Comparison of ENCODE assay signal across 12 cellular contexts in the genomic region with DNA sequence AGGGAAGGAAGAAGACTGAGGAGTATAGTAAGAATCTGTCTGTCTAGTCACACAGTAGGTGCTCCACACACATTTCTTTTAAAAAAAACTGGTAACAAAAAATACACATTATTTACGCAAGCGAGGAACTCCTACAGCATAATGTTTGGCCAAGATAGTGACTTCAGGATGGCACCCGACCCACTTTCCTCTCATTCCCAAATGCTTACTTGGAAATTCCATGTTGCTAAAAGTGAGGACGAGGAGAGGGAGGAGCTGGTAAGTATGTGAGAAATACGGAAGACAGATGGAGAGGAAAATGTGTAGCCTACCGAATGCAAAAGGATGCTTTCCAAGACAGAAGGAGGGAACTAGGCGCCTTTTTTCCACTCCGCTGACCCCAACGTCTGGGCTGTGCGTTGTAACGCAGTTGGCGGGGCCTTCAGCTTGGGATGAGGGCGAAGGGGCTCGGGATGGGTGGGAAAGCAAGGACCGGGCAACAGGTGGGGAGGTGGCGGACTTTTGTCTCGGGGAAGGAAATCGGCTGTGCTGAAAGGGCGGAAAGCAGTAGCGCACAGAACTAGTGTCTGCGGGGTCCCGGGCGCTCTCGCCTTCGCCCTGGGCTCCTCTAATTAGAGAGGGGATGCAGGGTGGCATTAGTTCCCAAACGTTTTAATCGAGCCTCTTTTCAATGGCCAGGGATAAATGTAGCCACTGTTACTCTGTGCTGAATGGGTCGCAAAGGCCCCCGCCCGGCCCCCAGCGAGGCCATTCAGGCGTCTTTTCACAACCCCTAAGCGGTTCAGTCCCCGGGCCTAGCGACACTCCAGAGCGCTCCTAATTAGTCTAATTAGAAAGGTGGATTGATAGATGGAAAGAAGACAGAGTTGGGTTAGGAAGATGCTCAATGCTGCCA. TPM values are rescaled to one million over a fixed set of nuclear protein-coding genes. Genes with fewer than 3 reads are reported as not detected.
DNase-seq lines count a peak whose midpoint lies in the region; ATAC-seq lines count a peak whose summit lies in the region.
"Had no signal": no experiment of that assay in that cellular context is flagged by ENCODE, and none has a peak within 500 bp of the region (broad histone marks: within the 10 kb centered on the region; RNA-seq: fewer than 3 reads in every experiment).

No MANE protein-coding gene starts in this region.

- H3K9me3 Mint-ChIP-seq in activated CD4-positive, alpha-beta T cell treated with anti-CD3 and anti-CD28 coated beads, Interleukin-2, amount 10 ng/mL, durations not matched to agents 7 days and 5 days: no peaks in the 10 kb centered on the region
- no peaks in the 10 kb centered on the region for H3K9me3 Mint-ChIP-seq in activated CD4-positive, alpha-beta memory T cell treated with anti-CD3 and anti-CD28 coated beads for 36 hours

- H3K36me3 Mint-ChIP-seq in activated CD4-positive, alpha-beta T cell treated with anti-CD3 and anti-CD28 coated beads, Interleukin-2, amount 10 ng/mL, durations not matched to agents 7 days and 5 days (ENCODE audit: low read depth): no peaks in the 10 kb centered on the region
- H3K36me3 Mint-ChIP-seq in activated CD4-positive, alpha-beta memory T cell treated with anti-CD3 and anti-CD28 coated beads for 36 hours: no peaks in the 10 kb centered on the region

- peaks cover 97% of the 10 kb centered on the region for H3K27me3 ChIP-seq in iPS-20b (ENCODE audit: insufficient read depth, low read length)

- ATAC-seq in sciatic nerve: peak; percentile 16
- no peak for ATAC-seq in HG02588 (IDR thresholded peaks at IDR 0.05; ENCODE audit: unreplicated experiment)

- H3K4me3 ChIP-seq in iPS-20b (ENCODE audit: low read length): peak overlapping the region; percentile 47

- no peaks in the 10 kb centered on the region for H3K36me3 ChIP-seq in iPS-20b (ENCODE audit: insufficient read depth, low read depth, low read length)
- H3K36me3 ChIP-seq: sigmoid colon had no signal

- peaks cover 76% of the 10 kb centered on the region for H3K27me3 Mint-ChIP-seq in activated CD4-positive, alpha-beta T cell treated with anti-CD3 and anti-CD28 coated beads, Interleukin-2, amount 10 ng/mL, durations not matched to agents 7 days and 5 days
- H3K27me3 Mint-ChIP-seq in activated CD4-positive, alpha-beta memory T cell treated with anti-CD3 and anti-CD28 coated beads for 36 hours: peaks cover 66% of the 10 kb centered on the region

- H3K27ac Mint-ChIP-seq in activated CD4-positive, alpha-beta T cell treated with anti-CD3 and anti-CD28 coated beads, Interleukin-2, amount 10 ng/mL, durations not matched to agents 7 days and 5 days: peak overlapping the region; percentile 82
- no peak overlapping the region for H3K27ac Mint-ChIP-seq in activated CD4-positive, alpha-beta memory T cell treated with anti-CD3 and anti-CD28 coated beads for 36 hours

- peaks cover 3% of the 10 kb centered on the region; the same call in 1 of the 2 replicates for H3K9me3 ChIP-seq in iPS-20b (ENCODE audit: insufficient read depth, low read depth, low read length)
- H3K9me3 ChIP-seq: sigmoid colon had no signal

- no peaks in the 10 kb centered on the region; the same call in 1 of the 2 replicates for H3K4me1 ChIP-seq in iPS-20b (ENCODE audit: insufficient read depth, low read length)

- intact Hi-C loops in activated CD4-positive, alpha-beta memory T cell treated with anti-CD3 and anti-CD28 coated beads for 36 hours (cut with micrococcal nuclease): loop anchor here (2.0 kb wide), 1 partner anchor 15 kb away; no protein-coding TSS in a partner anchor
- intact Hi-C loops in sciatic nerve (cut with DNase I): no loop called here

- no peak for DNase-seq in activated CD4-positive, alpha-beta T cell treated with anti-CD3 and anti-CD28 coated beads, Interleukin-2, amount 10 ng/mL, durations not matched to agents 7 days and 5 days
- DNase-seq in activated CD4-positive, alpha-beta T cell treated with anti-CD3 and anti-CD28 coated beads for 1 hour: no peak
- no peak for DNase-seq in activated CD4-positive, alpha-beta memory T cell treated with anti-CD3 and anti-CD28 coated beads for 36 hours
- DNase-seq in sciatic nerve (ENCODE audit: low spot score) (no peak), NCI-H2227 treated with DMSO at 0.1 percent for 48 hours (lab: John Stamatoyannopoulos, UW) (no peak), RKO (ENCODE audit: low spot score) (no peak)
- DNase-seq: amniotic stem cell, NCI-H2029 treated with DMSO at 0.1 percent for 48 hours, sigmoid colon had no signal

- no peak overlapping the region for H3K4me3 Mint-ChIP-seq in activated CD4-positive, alpha-beta T cell treated with anti-CD3 and anti-CD28 coated beads, Interleukin-2, amount 10 ng/mL, durations not matched to agents 7 days and 5 days
- H3K4me3 Mint-ChIP-seq in activated CD4-positive, alpha-beta memory T cell treated with anti-CD3 and anti-CD28 coated beads for 36 hours: peak overlapping the region; percentile 20

- peaks cover 6% of the 10 kb centered on the region for H3K4me1 Mint-ChIP-seq in activated CD4-positive, alpha-beta T cell treated with anti-CD3 and anti-CD28 coated beads, Interleukin-2, amount 10 ng/mL, durations not matched to agents 7 days and 5 days
- peaks cover 14% of the 10 kb centered on the region for H3K4me1 Mint-ChIP-seq in activated CD4-positive, alpha-beta memory T cell treated with anti-CD3 and anti-CD28 coated beads for 36 hours (ENCODE audit: low read depth)

- no peak overlapping the region for H3K9ac ChIP-seq in iPS-20b (ENCODE audit: low read depth, low read length)

- POLR2A ChIA-PET in activated CD4-positive, alpha-beta T cell treated with anti-CD3 and anti-CD28 coated beads, Interleukin-2, amount 10 ng/mL, durations not matched to agents 7 days and 5 days (lab: Charles Lee): no interaction called here
- POLR2A ChIA-PET in activated CD4-positive, alpha-beta memory T cell treated with anti-CD3 and anti-CD28 coated beads for 36 hours (lab: Charles Lee): no interaction called here

- no peak overlapping the region for H3K27ac ChIP-seq in iPS-20b (ENCODE audit: low read length)

- CTCF ChIA-PET in activated CD4-positive, alpha-beta T cell treated with anti-CD3 and anti-CD28 coated beads, Interleukin-2, amount 10 ng/mL, durations not matched to agents 7 days and 5 days (lab: Charles Lee): no interaction called here
- CTCF ChIA-PET in activated CD4-positive, alpha-beta memory T cell treated with anti-CD3 and anti-CD28 coated beads for 36 hours (lab: Charles Lee): interaction anchor here (1.0 kb wide), 1 partner anchor 15 kb away, joined by 4 read pairs; no protein-coding TSS in a partner anchor

RNA-seq across cellular contexts. Expression of a gene that starts 12.7 kb away (rescaled TPM):
- not detected for total RNA-seq in activated CD4-positive, alpha-beta T cell treated with anti-CD3 and anti-CD28 coated beads, Interleukin-2, amount 10 ng/mL, durations not matched to agents 7 days and 5 days
- total RNA-seq in activated CD4-positive, alpha-beta memory T cell treated with anti-CD3 and anti-CD28 coated beads for 36 hours: under 1 TPM; 0.38 to 0.46 TPM
- 99.3 TPM for total RNA-seq in sciatic nerve
- total RNA-seq: liver had no signal

Comparison
In these comparisons a context has a peak if more than half of its experiments do, and no peak if none do; other contexts are left out.
1. RNA of a gene that starts 12.7 kb away (total RNA-seq): 99.3 TPM in sciatic nerve (single experiment); 0.38 to 0.46 TPM in activated CD4-positive, alpha-beta memory T cell treated with anti-CD3 and anti-CD28 coated beads for 36 hours and not detected in activated CD4-positive, alpha-beta T cell treated with anti-CD3 and anti-CD28 coated beads, Interleukin-2, amount 10 ng/mL, durations not matched to agents 7 days and 5 days; every median in the first group is over 10 times any median in the second.